In the genomic region with DNA sequence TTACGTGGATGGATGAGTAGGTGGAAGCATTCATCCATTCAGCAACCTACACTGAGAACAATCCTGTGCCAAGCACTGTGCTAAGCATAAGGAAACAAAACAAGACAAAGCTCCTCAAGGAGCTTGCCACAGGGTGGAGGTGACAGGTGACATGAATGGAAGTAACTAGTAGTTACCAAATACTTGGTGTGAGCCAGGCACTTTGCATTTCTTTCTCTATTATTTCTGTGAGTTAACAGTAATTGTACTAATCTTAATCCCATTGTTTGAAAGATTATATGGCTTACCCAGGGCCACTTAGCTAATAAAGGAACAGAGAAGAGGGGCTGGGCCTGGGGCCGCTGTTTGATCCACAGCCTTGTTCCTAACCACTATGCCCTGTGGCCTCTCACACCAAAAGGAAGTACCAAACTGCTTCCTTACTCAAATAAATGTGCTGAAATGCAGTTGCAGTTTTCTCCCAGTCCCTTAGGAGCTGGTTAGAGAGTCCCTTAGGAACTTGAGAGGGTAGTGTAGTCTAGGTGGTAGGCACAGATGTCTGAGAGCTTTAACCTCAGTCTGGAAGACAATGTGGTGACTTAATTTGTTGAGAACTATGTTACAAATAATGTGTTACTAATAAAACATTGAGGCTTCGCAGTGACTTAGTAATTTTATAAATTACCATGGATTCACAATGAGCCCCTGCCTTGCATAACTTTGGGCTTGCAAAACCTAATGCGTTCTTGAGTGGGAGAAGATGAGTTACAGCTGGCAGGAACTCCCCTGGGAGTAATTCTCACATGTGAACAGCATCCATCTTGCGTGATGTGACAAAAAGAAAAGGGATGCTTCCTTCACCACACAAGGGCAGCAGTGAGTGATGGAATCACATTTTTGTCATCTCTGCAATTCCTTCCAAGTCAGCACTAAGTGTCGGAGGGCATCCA, we compare ENCODE assay signal across 9 cellular contexts.
DNase-seq lines count a peak whose midpoint lies in the region; ATAC-seq and TF ChIP-seq lines count a peak whose summit lies in the region.
"Had no signal": no experiment of that assay in that cellular context is flagged by ENCODE, and none has a peak within 500 bp of the region (broad histone marks: within the 10 kb centered on the region; RNA-seq: fewer than 3 reads in every experiment).

No MANE protein-coding gene starts in this region.

- H3K36me3 ChIP-seq in Caco-2 (ENCODE audit: control insufficient read depth, insufficient read depth, low read length) (peaks cover 7% of the 10 kb centered on the region), rectal smooth muscle tissue (ENCODE audit: control insufficient read depth, insufficient read depth, low read length) (peaks cover 10% of the 10 kb centered on the region), SJCRH30 (no peaks in the 10 kb centered on the region)

- intact Hi-C loops in Caco-2 (cut with micrococcal nuclease; ENCODE audit: unreplicated experiment) = no loop called here

- no peaks in the 10 kb centered on the region for H3K9me3 Mint-ChIP-seq in Caco-2 (ENCODE audit: unreplicated experiment)

- peak overlapping the region; percentile 38 for H3K27ac Mint-ChIP-seq in Caco-2 (ENCODE audit: unreplicated experiment)

- no peak for TF ChIP-seq CTCF in Caco-2 (IDR thresholded peaks at IDR 0.05; ENCODE audit: insufficient read depth in 1 of 2, low read depth in 1 of 2, low read length in 1 of 2, severe bottlenecking in 1 of 2, unreplicated experiment in 1 of 2)

- DNase-seq in Caco-2 (no peak), NCI-H82 treated with DMSO at 0.1 percent for 48 hours (lab: John Stamatoyannopoulos, UW; ENCODE audit: unreplicated experiment) (peak; percentile 56), fibroblast of the conjunctiva (ENCODE audit: low read depth) (peak; percentile 87), inferior parietal cortex (ENCODE audit: extremely low spot score) (no peak), SJCRH30 (no peak)
- no peak for DNase-seq in stimulated activated naive CD4-positive, alpha-beta T cell treated with Interleukin-2 at 50 U/mL for 16 hours (lab: John Stamatoyannopoulos, UW)

- peaks cover 13% of the 10 kb centered on the region for H3K4me1 ChIP-seq in Caco-2
- no peaks in the 10 kb centered on the region for H3K4me1 ChIP-seq in rectal smooth muscle tissue (ENCODE audit: control insufficient read depth, insufficient read depth, low read length)
- no peaks in the 10 kb centered on the region for H3K4me1 ChIP-seq in SJCRH30

- H3K27me3 Mint-ChIP-seq in Caco-2 (ENCODE audit: insufficient read depth, unreplicated experiment) = no peaks in the 10 kb centered on the region

- POLR2A ChIA-PET in Caco-2 (lab: Charles Lee) = no interaction called here

- H3K36me3 Mint-ChIP-seq in Caco-2 (ENCODE audit: insufficient read depth, unreplicated experiment) = peaks cover 89% of the 10 kb centered on the region

- no peak overlapping the region for H3K4me3 ChIP-seq in Caco-2 (ENCODE audit: low read depth, low read length)
- H3K4me3 ChIP-seq in rectal smooth muscle tissue (ENCODE audit: low read length) = no peak overlapping the region
- no peak overlapping the region for H3K4me3 ChIP-seq in SJCRH30

- no TSS peak for BruUV-seq in Caco-2 (replicated peaks; lab: Mats Ljungman, UMichigan)

- H3K4me3 Mint-ChIP-seq in Caco-2 (ENCODE audit: unreplicated experiment) = no peak overlapping the region

- no peaks in the 10 kb centered on the region for H3K9me3 ChIP-seq in Caco-2
- H3K9me3 ChIP-seq in SJCRH30 (replicated peaks) = no peaks in the 10 kb centered on the region

- H3K27ac ChIP-seq in rectal smooth muscle tissue (ENCODE audit: low read depth, low read length) (peak overlapping the region; percentile 31), SJCRH30 (no peak overlapping the region)

- H3K4me1 Mint-ChIP-seq in Caco-2 (ENCODE audit: low read depth, unreplicated experiment) = peaks cover 15% of the 10 kb centered on the region

- no peak overlapping the region for H3K9ac ChIP-seq in rectal smooth muscle tissue (ENCODE audit: low read length)

- ATAC-seq in GM19035 (IDR thresholded peaks at IDR 0.05; ENCODE audit: unreplicated experiment) = no peak
- ATAC-seq: HCT116 had no signal

- H3K27me3 ChIP-seq in Caco-2 (replicated peaks; ENCODE audit: control insufficient read depth, insufficient read depth, low read length) = no peaks in the 10 kb centered on the region
- H3K27me3 ChIP-seq in rectal smooth muscle tissue (ENCODE audit: control insufficient read depth, insufficient read depth, low read length) = no peaks in the 10 kb centered on the region
- H3K27me3 ChIP-seq in SJCRH30 = no peaks in the 10 kb centered on the region

- CTCF ChIA-PET in Caco-2 (lab: Charles Lee) = interaction anchor here (0.7 kb wide), 1 partner anchor 191 kb away, joined by 6 read pairs; no protein-coding TSS in a partner anchor

Comparison
In these comparisons a context has a peak if more than half of its experiments do, and no peak if none do; other contexts are left out.
1. DNase-seq: peak in NCI-H82 treated with DMSO at 0.1 percent for 48 hours (single experiment) and fibroblast of the conjunctiva (single experiment); none in Caco-2 (0 of 2), inferior parietal cortex (single experiment), SJCRH30 (0 of 2) and stimulated activated naive CD4-positive, alpha-beta T cell treated with Interleukin-2 at 50 U/mL for 16 hours (single experiment).